9 cellular contexts compared by ENCODE assay signal in genomic region chr22:50482107-50483074, GRCh38. TPM values are rescaled to one million over a fixed set of nuclear protein-coding genes. Genes with fewer than 3 reads are reported as not detected.
DNase-seq lines count a peak whose midpoint lies in the region; ATAC-seq and TF ChIP-seq lines count a peak whose summit lies in the region.
"Had no signal": no experiment of that assay in that cellular context is flagged by ENCODE, and none has a peak within 500 bp of the region (broad histone marks: within the 10 kb centered on the region; RNA-seq: fewer than 3 reads in every experiment).

No MANE protein-coding gene starts in this region.

- H3K9ac ChIP-seq in colonic mucosa (ENCODE audit: low read depth in 2 of 2, low read length in 2 of 2) = peak overlapping the region; percentile 51 to 78

- H3K36me3 Mint-ChIP-seq in CD14-positive monocyte (peaks cover 0 to 2% of the 10 kb centered on the region in 2 donors), natural killer cell (no peaks in the 10 kb centered on the region)

- peaks cover 39 to 71% (median 42%) of the 10 kb centered on the region in 3 donors for H3K27me3 Mint-ChIP-seq in CD14-positive monocyte (ENCODE audit: low read depth in 3 of 3)
- H3K27me3 Mint-ChIP-seq in natural killer cell (ENCODE audit: low read depth in 2 of 2) = peaks cover 12 to 16% of the 10 kb centered on the region in 2 donors

- H3K4me3 Mint-ChIP-seq in CD14-positive monocyte (peak overlapping the region; percentile 61 to 75), natural killer cell (peak overlapping the region; percentile 69)

- H3K9me3 Mint-ChIP-seq in CD14-positive monocyte (peaks cover 0 to 12% (median 6%) of the 10 kb centered on the region in 7 donors), natural killer cell (no peaks in the 10 kb centered on the region)

- H3K4me3 ChIP-seq in colonic mucosa = peak overlapping the region; percentile 52

- H3K27ac Mint-ChIP-seq in CD14-positive monocyte = no peak overlapping the region
- no peak overlapping the region for H3K27ac Mint-ChIP-seq in natural killer cell

- peaks cover 27% of the 10 kb centered on the region for H3K27me3 ChIP-seq in colonic mucosa

- no peaks in the 10 kb centered on the region for H3K9me3 ChIP-seq in colonic mucosa

- H3K4me1 Mint-ChIP-seq in CD14-positive monocyte = peaks cover 2% of the 10 kb centered on the region
- peaks cover 0 to under 1% of the 10 kb centered on the region in 2 donors for H3K4me1 Mint-ChIP-seq in natural killer cell

- ATAC-seq in natural killer cell (no peak), GM21576 (IDR thresholded peaks at IDR 0.05; ENCODE audit: unreplicated experiment) (no peak)

- DNase-seq in CD14-positive monocyte (ENCODE audit: low spot score) (peak; percentile 42), NCI-H1105 (lab: John Stamatoyannopoulos, UW) (peak; percentile 20), colonic mucosa (no peak), natural killer cell (no peak), AG20443 (ENCODE audit: low spot score) (no peak), DMS114 treated with DMSO at 0.1 percent for 48 hours (lab: John Stamatoyannopoulos, UW; ENCODE audit: unreplicated experiment) (no peak), MV-4-11 (lab: John Stamatoyannopoulos, UW) (no peak)

- no peaks in the 10 kb centered on the region for H3K36me3 ChIP-seq in colonic mucosa

- TF ChIP-seq CTCF in CD14-positive monocyte (IDR thresholded peaks at IDR 0.05) = no peak
- no peak for TF ChIP-seq CTCF in colonic mucosa (IDR thresholded peaks at IDR 0.05)
- no peak for TF ChIP-seq CTCF in natural killer cell (IDR thresholded peaks at IDR 0.05)

- H3K27ac ChIP-seq in colonic mucosa = no peak overlapping the region

- intact Hi-C loops in CD14-positive monocyte (cut with micrococcal nuclease) (no loop called here), colonic mucosa (cut with DNase I) (no loop called here), natural killer cell (cut with micrococcal nuclease) (no loop called here)

- H3K4me1 ChIP-seq in colonic mucosa = peaks cover 15% of the 10 kb centered on the region

RNA-seq across cellular contexts. Expression of gene ADM2, which starts 1.0 kb away (rescaled TPM):
- not detected for polyA plus RNA-seq in CD14-positive monocyte
- total RNA-seq in colonic mucosa = 1 to 10 TPM; 4.4 to 5.1 TPM
- 1 to 10 TPM in 2 of 3 donors, under 1 TPM in 1; 0.26 to 2.5 (median 1.5) TPM for total RNA-seq in natural killer cell

RNA-seq across cellular contexts. Expression of gene MIOX, which starts 4.3 kb away (rescaled TPM):
- polyA plus RNA-seq in CD14-positive monocyte = not detected
- total RNA-seq in colonic mucosa (not detected), natural killer cell (under 1 TPM in 1 of 3 donors, not detected in 2; 0.23 TPM)
- total RNA-seq: M059J had no signal

RNA-seq across cellular contexts. Expression of gene SBF1, which starts 7.6 kb away (rescaled TPM):
- polyA plus RNA-seq in CD14-positive monocyte = 1 to 10 TPM; 4.0 to 6.2 TPM
- total RNA-seq in colonic mucosa (100 to 1,000 TPM in 1 of 2 donors, 10 to 100 TPM in 1; 68.3 to 101 TPM), natural killer cell (100 to 1,000 TPM; 235 to 284 (median 242) TPM)

RNA-seq across cellular contexts. Expression of gene LMF2, which starts 25.1 kb away (rescaled TPM):
- 10 to 100 TPM; 15.0 to 16.6 TPM for polyA plus RNA-seq in CD14-positive monocyte
- total RNA-seq in colonic mucosa (10 to 100 TPM; 51.1 to 60.0 TPM), natural killer cell (100 to 1,000 TPM; 114 to 129 (median 122) TPM)

RNA-seq across cellular contexts. Expression of gene NCAPH2, which starts 25.6 kb away (rescaled TPM):
- 10 to 100 TPM; 12.5 to 18.1 TPM for polyA plus RNA-seq in CD14-positive monocyte
- total RNA-seq in colonic mucosa (10 to 100 TPM; 27.4 to 71.5 TPM), natural killer cell (100 to 1,000 TPM in 2 of 3 donors, 10 to 100 TPM in 1; 94.5 to 106 (median 104) TPM)

Comparison
In these comparisons a context has a peak if more than half of its experiments do, and no peak if none do; other contexts are left out.
1. DNase-seq: peak in CD14-positive monocyte (single experiment) and NCI-H1105 (single experiment); none in colonic mucosa (single experiment), natural killer cell (single experiment), AG20443 (single experiment), DMS114 treated with DMSO at 0.1 percent for 48 hours (single experiment) and MV-4-11 (single experiment).